In the genomic region with DNA sequence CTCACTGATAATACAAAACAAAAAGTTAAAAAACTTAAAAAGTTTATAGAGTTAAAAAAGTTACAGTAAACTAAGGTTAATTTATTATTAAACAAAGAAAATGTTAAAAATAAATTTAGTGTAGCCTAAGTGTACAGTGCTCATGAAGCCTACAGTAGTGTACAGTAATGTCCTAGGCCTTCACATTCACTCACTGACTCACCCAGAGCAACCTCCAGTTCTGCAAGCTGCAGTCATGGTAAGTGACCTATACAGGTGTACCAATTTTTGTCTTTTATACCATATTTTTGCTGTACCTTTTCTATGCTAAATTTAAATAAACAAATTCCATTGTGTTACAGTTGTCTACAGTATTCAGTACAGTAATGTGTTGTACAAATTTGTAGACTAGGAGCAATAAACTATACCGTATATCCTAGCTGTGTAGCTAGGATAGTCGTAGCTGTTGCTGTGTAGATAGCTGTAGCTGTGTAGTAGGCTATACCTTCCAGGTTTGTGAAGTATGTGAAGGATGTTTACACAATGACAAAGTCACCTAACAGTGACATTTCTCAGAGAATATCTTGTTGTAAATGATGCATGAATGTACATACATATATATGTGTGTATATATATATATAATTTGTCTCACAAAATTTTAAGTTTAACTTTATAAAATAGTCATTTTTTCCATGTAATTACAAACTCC, we compare ENCODE assay signal across 15 cellular contexts.
DNase-seq lines count a peak whose midpoint lies in the region; ATAC-seq and TF ChIP-seq lines count a peak whose summit lies in the region.
"Had no signal": no experiment of that assay in that cellular context is flagged by ENCODE, and none has a peak within 500 bp of the region (broad histone marks: within the 10 kb centered on the region; RNA-seq: fewer than 3 reads in every experiment).

No MANE protein-coding gene starts in this region.

- RAD21 ChIA-PET in HCT116 (lab: Charles Lee; ENCODE audit: low non-redundant PET in 1 of 2, low total read pairs in 2 of 2, uncharacterized antibody in 2 of 2, unreplicated experiment in 2 of 2): no interaction called here

- H3K4me1 ChIP-seq in HCT116 (ENCODE audit: control insufficient read depth in 1 of 2, insufficient read depth in 2 of 2, low read length in 2 of 2): peaks cover 12 to 33% of the 10 kb centered on the region in 2 experiments
- H3K4me1 ChIP-seq in Panc1 (ENCODE audit: control insufficient read depth, insufficient read depth, low read length): peaks cover 21% of the 10 kb centered on the region
- H3K4me1 ChIP-seq in smooth muscle cell (ENCODE audit: low read depth): peaks cover 9% of the 10 kb centered on the region
- H3K4me1 ChIP-seq in CD8-positive, alpha-beta memory T cell (ENCODE audit: insufficient read depth, low read length): no peaks in the 10 kb centered on the region
- peaks cover 5% of the 10 kb centered on the region in 2 donors for H3K4me1 ChIP-seq in thyroid gland
- H3K4me1 ChIP-seq: Peyer's patch had no signal

- H3K27ac Mint-ChIP-seq in activated naive CD4-positive, alpha-beta T cell treated with anti-CD3 and anti-CD28 coated beads, Interleukin-2, amount 10 ng/mL, durations not matched to agents 7 days and 5 days: no peak overlapping the region
- H3K27ac Mint-ChIP-seq in CD8-positive, alpha-beta memory T cell: no peak overlapping the region
- H3K27ac Mint-ChIP-seq: CD14-positive monocyte had no signal

- ATAC-seq in HCT116: no peak
- peak; percentile 58; the same call in 1 of the 2 replicates for ATAC-seq in Panc1
- ATAC-seq: GM12878 had no signal

- H3K4me1 Mint-ChIP-seq in activated naive CD4-positive, alpha-beta T cell treated with anti-CD3 and anti-CD28 coated beads, Interleukin-2, amount 10 ng/mL, durations not matched to agents 7 days and 5 days: no peaks in the 10 kb centered on the region
- no peaks in the 10 kb centered on the region for H3K4me1 Mint-ChIP-seq in CD8-positive, alpha-beta memory T cell

- no peak for TF ChIP-seq RAD21 in HCT116 (IDR thresholded peaks at IDR 0.05; ENCODE audit: low read depth)

- H2AFZ ChIP-seq in HCT116 (ENCODE audit: low read depth, low read length, poor library complexity, severe bottlenecking) (peak overlapping the region; percentile 71), smooth muscle cell (ENCODE audit: low read depth) (no peak overlapping the region)

- no peak overlapping the region for H3K27ac ChIP-seq in HCT116 (ENCODE audit: low read depth, low read length)
- 0 out of 2 replicates have a peak overlapping the region, but pooled peaks have one; percentile 9 for H3K27ac ChIP-seq in Panc1 (ENCODE audit: low read length)
- peak overlapping the region; percentile 16 for H3K27ac ChIP-seq in epithelial cell of prostate
- peak overlapping the region; percentile 2 for H3K27ac ChIP-seq in smooth muscle cell (ENCODE audit: low read depth)
- H3K27ac ChIP-seq in CD8-positive, alpha-beta memory T cell (ENCODE audit: low read depth, low read length): no peak overlapping the region
- H3K27ac ChIP-seq in thyroid gland: no peak overlapping the region
- H3K27ac ChIP-seq: Peyer's patch had no signal

- no peak for DNase-seq in HCT116 (ENCODE audit: low read depth, low spot score)
- no peak for DNase-seq in Panc1 (ENCODE audit: low read depth, low spot score)
- no peak for DNase-seq in epithelial cell of prostate (ENCODE audit: low read depth, low spot score)
- no peak for DNase-seq in smooth muscle cell (lab: John Stamatoyannopoulos, UW; ENCODE audit: unreplicated experiment)
- DNase-seq in HuH-7.5 (ENCODE audit: low spot score): no peak
- DNase-seq in activated naive CD4-positive, alpha-beta T cell treated with anti-CD3 and anti-CD28 coated beads, Interleukin-2, amount 10 ng/mL, durations not matched to agents 7 days and 5 days: no peak
- DNase-seq in CD8-positive, alpha-beta memory T cell: no peak
- DNase-seq in thyroid gland: no peak
- DNase-seq: MG63, NCI-H1092, NCI-H524, Peyer's patch, Right ventricle myocardium superior had no signal

- TF ChIP-seq CTCF in HCT116 (IDR thresholded peaks at IDR 0.05 in 2 of 3, conservative IDR thresholded peaks at IDR 0.05 in 1 of 3; ENCODE audit: borderline replicate concordance in 1 of 3, insufficient read depth in 1 of 3, low read depth in 2 of 3, low read length in 2 of 3) (no peak), Panc1 (IDR thresholded peaks at IDR 0.05) (no peak), smooth muscle cell (IDR thresholded peaks at IDR 0.05; ENCODE audit: borderline replicate concordance, insufficient read depth, poor library complexity, severe bottlenecking) (no peak), thyroid gland (IDR thresholded peaks at IDR 0.05) (no peak)

- H3K36me3 Mint-ChIP-seq in activated naive CD4-positive, alpha-beta T cell treated with anti-CD3 and anti-CD28 coated beads, Interleukin-2, amount 10 ng/mL, durations not matched to agents 7 days and 5 days: no peaks in the 10 kb centered on the region
- no peaks in the 10 kb centered on the region for H3K36me3 Mint-ChIP-seq in CD8-positive, alpha-beta memory T cell
- H3K36me3 Mint-ChIP-seq: CD14-positive monocyte had no signal

- H3K27me3 Mint-ChIP-seq in activated naive CD4-positive, alpha-beta T cell treated with anti-CD3 and anti-CD28 coated beads, Interleukin-2, amount 10 ng/mL, durations not matched to agents 7 days and 5 days: no peaks in the 10 kb centered on the region
- peaks cover 0 to 2% of the 10 kb centered on the region in 2 donors for H3K27me3 Mint-ChIP-seq in CD8-positive, alpha-beta memory T cell

- H3K9ac ChIP-seq in HCT116 (ENCODE audit: low read length) (no peak overlapping the region), smooth muscle cell (ENCODE audit: low read depth) (no peak overlapping the region)

- H4K20me1 ChIP-seq in HCT116 (ENCODE audit: insufficient read depth) (no peaks in the 10 kb centered on the region), smooth muscle cell (ENCODE audit: low read depth) (no peaks in the 10 kb centered on the region)

- BruUV-seq in HCT116 (replicated peaks; lab: Mats Ljungman, UMichigan): no TSS peak
- BruUV-seq in Panc1 (replicated peaks; lab: Mats Ljungman, UMichigan): no TSS peak

- H3K9me3 ChIP-seq in HCT116 (ENCODE audit: control insufficient read depth in 1 of 2, insufficient read depth in 1 of 2, low read depth in 1 of 2, low read length in 2 of 2) (no peaks in the 10 kb centered on the region), Panc1 (ENCODE audit: control insufficient read depth, insufficient read depth, low read depth, low read length) (no peaks in the 10 kb centered on the region; the same call in 1 of the 2 replicates), smooth muscle cell (replicated peaks; ENCODE audit: low read depth) (no peaks in the 10 kb centered on the region), thyroid gland (no peaks in the 10 kb centered on the region)
- H3K9me3 ChIP-seq in CD8-positive, alpha-beta memory T cell (ENCODE audit: low read length): no peaks in the 10 kb centered on the region
- H3K9me3 ChIP-seq: Peyer's patch had no signal

- H3K27me3 ChIP-seq in HCT116 (ENCODE audit: insufficient read depth, low read length) (no peaks in the 10 kb centered on the region), Panc1 (ENCODE audit: control insufficient read depth, insufficient read depth, low read length) (no peaks in the 10 kb centered on the region), smooth muscle cell (ENCODE audit: low read depth) (no peaks in the 10 kb centered on the region), thyroid gland (no peaks in the 10 kb centered on the region)
- no peaks in the 10 kb centered on the region for H3K27me3 ChIP-seq in CD8-positive, alpha-beta memory T cell (ENCODE audit: insufficient read depth, low read length, poor library complexity, severe bottlenecking)
- H3K27me3 ChIP-seq: MG63, Peyer's patch had no signal

- intact Hi-C loops in HCT116 (cut with micrococcal nuclease): no loop called here
- intact Hi-C loops in Panc1 (cut with micrococcal nuclease; ENCODE audit: unreplicated experiment): loop anchor here (10.0 kb wide), 1 partner anchor 1179 kb away; no protein-coding TSS in a partner anchor
- intact Hi-C loops in thyroid gland (cut with DNase I): no loop called here

- POLR2A ChIA-PET in HCT116 (lab: Charles Lee): no interaction called here
- POLR2A ChIA-PET in Panc1 (lab: Charles Lee): no interaction called here
- POLR2A ChIA-PET in CD8-positive, alpha-beta memory T cell (lab: Charles Lee): no interaction called here

- H3K9me3 Mint-ChIP-seq in activated naive CD4-positive, alpha-beta T cell treated with anti-CD3 and anti-CD28 coated beads, Interleukin-2, amount 10 ng/mL, durations not matched to agents 7 days and 5 days: no peaks in the 10 kb centered on the region
- peaks cover 0 to 2% (median 0%) of the 10 kb centered on the region in 5 donors for H3K9me3 Mint-ChIP-seq in CD8-positive, alpha-beta memory T cell

- H3K79me2 ChIP-seq in HCT116 (ENCODE audit: insufficient read depth, low read length): no peaks in the 10 kb centered on the region
- H3K79me2 ChIP-seq in smooth muscle cell (ENCODE audit: low read depth): no peaks in the 10 kb centered on the region

- H3K4me3 Mint-ChIP-seq in activated naive CD4-positive, alpha-beta T cell treated with anti-CD3 and anti-CD28 coated beads, Interleukin-2, amount 10 ng/mL, durations not matched to agents 7 days and 5 days: no peak overlapping the region
- H3K4me3 Mint-ChIP-seq in CD8-positive, alpha-beta memory T cell: no peak overlapping the region
- H3K4me3 Mint-ChIP-seq: CD14-positive monocyte had no signal

- TF ChIP-seq POLR2A in HCT116 (IDR thresholded peaks at IDR 0.05; ENCODE audit: borderline replicate concordance, extremely low read depth, insufficient read depth, insufficient read length) (no peak), thyroid gland (IDR thresholded peaks at IDR 0.05) (no peak)

- no peaks in the 10 kb centered on the region for H3K36me3 ChIP-seq in HCT116 (ENCODE audit: control insufficient read depth in 1 of 2, insufficient read depth in 2 of 2, low read length in 2 of 2)
- H3K36me3 ChIP-seq in Panc1 (ENCODE audit: control insufficient read depth, insufficient read depth, low read length): no peaks in the 10 kb centered on the region
- H3K36me3 ChIP-seq in smooth muscle cell (ENCODE audit: low read depth): no peaks in the 10 kb centered on the region
- H3K36me3 ChIP-seq in CD8-positive, alpha-beta memory T cell (ENCODE audit: insufficient read depth, low read length): no peaks in the 10 kb centered on the region
- H3K36me3 ChIP-seq in thyroid gland: no peaks in the 10 kb centered on the region
- H3K36me3 ChIP-seq: MG63, Peyer's patch had no signal

- in situ Hi-C loops in Panc1 (cut with HindIII; ENCODE audit: low pct_unique_long_range_greater_than_20kb, low sequenced_read_pairs): no loop called here

- no peak overlapping the region for H3K4me3 ChIP-seq in HCT116 (replicated peaks in 1 of 2; ENCODE audit: low read depth in 1 of 2, low read length in 2 of 2)
- H3K4me3 ChIP-seq in Panc1 (ENCODE audit: low read depth in 2 of 2, low read length in 2 of 2): no peak overlapping the region
- H3K4me3 ChIP-seq in smooth muscle cell: no peak overlapping the region
- H3K4me3 ChIP-seq in CD8-positive, alpha-beta memory T cell (ENCODE audit: low read length): no peak overlapping the region
- no peak overlapping the region for H3K4me3 ChIP-seq in thyroid gland (replicated peaks in 1 of 3)
- H3K4me3 ChIP-seq: GM12878, MG63, Peyer's patch had no signal

- H3K4me2 ChIP-seq in HCT116 (ENCODE audit: low read length) (no peak overlapping the region), smooth muscle cell (no peak overlapping the region)

- H3F3A ChIP-seq in smooth muscle cell (ENCODE audit: low read depth): peaks cover 7% of the 10 kb centered on the region

- CTCF ChIA-PET in HCT116 (lab: Charles Lee): no interaction called here
- CTCF ChIA-PET in Panc1 (lab: Charles Lee): no interaction called here
- CTCF ChIA-PET in activated naive CD4-positive, alpha-beta T cell treated with anti-CD3 and anti-CD28 coated beads, Interleukin-2, amount 10 ng/mL, durations not matched to agents 7 days and 5 days (lab: Charles Lee): no interaction called here
- CTCF ChIA-PET in CD8-positive, alpha-beta memory T cell (lab: Charles Lee): no interaction called here

- 95% methylated on average over 2 of the region's 2 CpGs for WGBS in smooth muscle cell (ENCODE audit: low lambda C conversion rate)
- WGBS in thyroid gland, 2 donors: 92 to 95% methylated on average over 2 of the region's 2 CpGs

- H3K9me2 ChIP-seq in HCT116 (ENCODE audit: insufficient read depth): no peaks in the 10 kb centered on the region

Comparison
In these comparisons a context has a peak if more than half of its experiments do, and no peak if none do; other contexts are left out.
1. H3K27ac ChIP-seq: peak in Panc1 (single experiment), epithelial cell of prostate (single experiment) and smooth muscle cell (single experiment); none in HCT116 (single experiment), CD8-positive, alpha-beta memory T cell (single experiment) and thyroid gland (0 of 3).